Comparison of ENCODE assay signal across 8 cellular contexts in the genomic region with DNA sequence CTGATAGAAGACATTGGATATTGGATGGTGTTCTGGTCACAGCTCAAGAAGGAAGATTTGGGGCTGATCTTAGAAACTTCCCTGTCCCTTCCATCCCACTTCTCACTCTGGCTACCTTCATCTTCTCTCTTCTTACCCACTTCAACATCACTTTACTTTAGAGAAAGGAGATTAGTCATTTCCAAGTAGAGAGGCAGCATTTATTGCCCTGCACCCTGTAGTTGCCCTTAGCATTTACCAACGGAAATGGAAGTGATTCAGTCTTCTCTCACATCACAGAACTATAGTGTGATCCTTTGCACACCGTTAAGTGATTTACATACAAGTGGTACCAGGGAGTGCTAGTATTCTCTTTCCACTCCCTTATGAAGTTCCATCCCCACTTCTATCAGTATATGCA. TPM values are rescaled to one million over a fixed set of nuclear protein-coding genes. Genes with fewer than 3 reads are reported as not detected.
DNase-seq lines count a peak whose midpoint lies in the region; ATAC-seq and TF ChIP-seq lines count a peak whose summit lies in the region.

No MANE protein-coding gene starts in this region.

- TF ChIP-seq EP300 in esophagus muscularis mucosa (IDR thresholded peaks at IDR 0.05), result no peak

- 73% methylated on average over 2 of the region's 2 CpGs for WGBS in esophagus muscularis mucosa
- WGBS in psoas muscle, 3 donors, result 85 to 89% (median 87%) methylated on average over 2 of the region's 2 CpGs

- no peak for TF ChIP-seq CTCF in esophagus muscularis mucosa (IDR thresholded peaks at IDR 0.05)
- no peak for TF ChIP-seq CTCF in psoas muscle (IDR thresholded peaks at IDR 0.05)

- H3K9me3 ChIP-seq in esophagus muscularis mucosa (no peaks in the 10 kb centered on the region), subcutaneous abdominal adipose tissue (ENCODE audit: control insufficient read depth in 5 of 5, low read length in 5 of 5) (no peaks in the 10 kb centered on the region), psoas muscle (no peaks in the 10 kb centered on the region)

- peaks cover 27 to 34% (median 30%) of the 10 kb centered on the region in 4 donors for H3K4me1 ChIP-seq in esophagus muscularis mucosa
- H3K4me1 ChIP-seq in subcutaneous abdominal adipose tissue (ENCODE audit: control insufficient read depth in 5 of 5, insufficient read depth in 5 of 5, low read length in 5 of 5), result peaks cover 16 to 35% (median 25%) of the 10 kb centered on the region in 5 donors
- H3K4me1 ChIP-seq in psoas muscle, result peaks cover 7% of the 10 kb centered on the region

- TF ChIP-seq POLR2A in esophagus muscularis mucosa (IDR thresholded peaks at IDR 0.05; ENCODE audit: low read depth), result no peak

- peak overlapping the region; percentile 60 to 70 (median 67) for H3K27ac ChIP-seq in esophagus muscularis mucosa (replicated peaks in 1 of 4)
- peak overlapping the region; percentile 96 for H3K27ac ChIP-seq in subcutaneous abdominal adipose tissue (ENCODE audit: low read depth, low read length)
- no peak overlapping the region for H3K27ac ChIP-seq in psoas muscle

- peak overlapping the region in 1 of 5 donors; percentile 48 for H3K9ac ChIP-seq in subcutaneous abdominal adipose tissue (ENCODE audit: low read length in 5 of 5)

- peak; percentile 44 for DNase-seq in stimulated activated CD4-positive, alpha-beta T cell treated with anti-CD3 and anti-CD28 coated beads, Interleukin-1b, Interleukin-23, amount 100 ng/mL, for 48 hours
- no peak for DNase-seq in stimulated activated CD4-positive, alpha-beta T cell treated with anti-CD3 and anti-CD28 coated beads, Interleukin-2, amount 100 ng/mL, for 48 hours
- DNase-seq in esophagus muscularis mucosa (ENCODE audit: extremely low spot score) (no peak), DMS79 (lab: John Stamatoyannopoulos, UW) (no peak), psoas muscle (no peak)

- no peak overlapping the region for H3K4me3 ChIP-seq in esophagus muscularis mucosa
- no peak overlapping the region for H3K4me3 ChIP-seq in subcutaneous abdominal adipose tissue (ENCODE audit: low read depth in 1 of 5, low read length in 5 of 5)
- H3K4me3 ChIP-seq in psoas muscle, result no peak overlapping the region

- H3K36me3 ChIP-seq in esophagus muscularis mucosa (no peaks in the 10 kb centered on the region), subcutaneous abdominal adipose tissue (ENCODE audit: control insufficient read depth in 5 of 5, insufficient read depth in 5 of 5, low read length in 5 of 5) (no peaks in the 10 kb centered on the region), psoas muscle (ENCODE audit: insufficient read depth in 1 of 2, low read depth in 1 of 2) (no peaks in the 10 kb centered on the region)

- intact Hi-C loops in esophagus muscularis mucosa (cut with DNase I), result loop anchor here (5.0 kb wide), 1 partner anchor 53 kb away; the partner anchor contains the start of gene PHLDA1
- intact Hi-C loops in psoas muscle (cut with DNase I), result loop anchor here in 1 of 2 donors (5.0 kb wide), 1 partner anchor 42 kb away; no protein-coding TSS in a partner anchor

- H3K27me3 ChIP-seq in esophagus muscularis mucosa (no peaks in the 10 kb centered on the region), subcutaneous abdominal adipose tissue (ENCODE audit: control insufficient read depth in 5 of 5, insufficient read depth in 4 of 5, low read length in 5 of 5) (peaks cover 0 to 3% (median 0%) of the 10 kb centered on the region in 5 donors), psoas muscle (ENCODE audit: insufficient read depth in 3 of 3, low read length in 2 of 3) (no peaks in the 10 kb centered on the region)

- peak; percentile 7; the same call in 2 of the 3 replicates for ATAC-seq in SK-N-SH treated with all-trans-retinoic acid at 6 μM for 48 hours
- ATAC-seq in psoas muscle, result no peak
- no peak for ATAC-seq in GM21447 (IDR thresholded peaks at IDR 0.05; ENCODE audit: unreplicated experiment)

TF ChIP-seq in SK-N-SH treated with all-trans-retinoic acid at 6 μM for 48 hours, 23 proteins besides CTCF, POLR2A, EP300 and RAD21:
- TF ChIP-seq SNAI2 (CRISPR knock-in tag; IDR thresholded peaks at IDR 0.05), result no peak
- no peak for TF ChIP-seq ESRRG (CRISPR knock-in tag; IDR thresholded peaks at IDR 0.05)
- no peak for TF ChIP-seq OSR1 (CRISPR knock-in tag; IDR thresholded peaks at IDR 0.05)
- no peak for TF ChIP-seq ZNF70 (CRISPR knock-in tag; IDR thresholded peaks at IDR 0.05)
- TF ChIP-seq CSDC2 (CRISPR knock-in tag; IDR thresholded peaks at IDR 0.05), result 0 out of 2 replicates have a peak, but pooled peaks have one; percentile 27

RNA-seq across cellular contexts. Expression of gene PHLDA1, which starts 52.4 kb away (rescaled TPM):
- total RNA-seq in esophagus muscularis mucosa (10 to 100 TPM in 1 of 4 donors, 1 to 10 TPM in 3; 5.0 to 25.3 (median 6.1) TPM), psoas muscle (1 to 10 TPM; 2.2 to 3.7 (median 3.1) TPM)
- 10 to 100 TPM in 1 of 3 donors, 1 to 10 TPM in 1, under 1 TPM in 1; 0.73 to 35.6 (median 3.5) TPM for polyA plus RNA-seq in psoas muscle
